ENCODE assay signal across 8 cellular contexts in the genomic region with DNA sequence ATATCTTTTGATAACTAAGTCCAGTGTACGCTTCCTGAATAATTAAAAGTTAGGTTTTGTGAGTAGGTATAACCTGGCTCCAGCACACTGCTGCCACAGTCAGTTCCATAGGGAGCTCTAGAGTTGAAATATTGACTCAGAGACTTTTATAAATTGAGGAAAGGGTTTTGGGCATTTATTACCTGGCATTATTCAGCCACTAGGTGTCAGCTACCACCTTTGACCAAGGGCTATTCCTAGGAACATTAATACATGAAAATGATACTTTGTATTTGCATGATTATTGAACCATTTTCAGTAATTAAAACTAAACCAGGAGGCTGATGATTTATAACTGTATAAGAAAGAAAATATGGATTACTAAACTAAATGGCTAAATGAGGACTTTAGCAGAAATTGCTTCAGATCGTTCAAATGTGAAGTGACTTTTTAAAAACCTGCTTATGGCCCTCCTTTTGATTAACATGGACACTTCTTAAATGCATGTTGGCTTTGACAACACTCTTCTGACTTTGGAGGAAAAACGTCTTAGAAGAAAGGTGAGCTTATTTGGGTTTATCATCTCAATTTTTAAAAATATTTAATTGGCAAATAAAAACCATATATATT.
DNase-seq lines count a peak whose midpoint lies in the region; ATAC-seq, FAIRE-seq and TF ChIP-seq lines count a peak whose summit lies in the region.

No MANE protein-coding gene starts in this region.

- H3K9me3 ChIP-seq in PC-9 (ENCODE audit: insufficient read depth, low read depth), result no peaks in the 10 kb centered on the region
- H3K9me3 ChIP-seq in keratinocyte (ENCODE audit: control insufficient read depth, low read depth, low read length), result no peaks in the 10 kb centered on the region

- dilution Hi-C loops in keratinocyte (cut with MboI; ENCODE audit: extremely low pct_ligation_motif_present, low sequenced_read_pairs), result no loop called here

- H3K27me3 Mint-ChIP-seq in stimulated activated naive B cell treated with anti-CD40 and anti-IgM and Interleukin-4, amounts not matched to agents 10 μg/mL and 1 μg/mL and 100 μg/mL, for 72 hours, result no peaks in the 10 kb centered on the region

- no TSS peak for BruUV-seq in PC-9 (replicated peaks; lab: Mats Ljungman, UMichigan)

- H3K27ac ChIP-seq in PC-9 (no peak overlapping the region), keratinocyte (ENCODE audit: control insufficient read depth, insufficient read depth, low read length) (no peak overlapping the region)

- H3K9me2 ChIP-seq in PC-9 (ENCODE audit: insufficient read depth), result no peaks in the 10 kb centered on the region

- H2AFZ ChIP-seq in PC-9, result no peak overlapping the region
- H2AFZ ChIP-seq in keratinocyte (ENCODE audit: control insufficient read depth, low read length), result no peak overlapping the region

- H3K36me3 ChIP-seq in PC-9 (ENCODE audit: low read depth) (no peaks in the 10 kb centered on the region), keratinocyte (ENCODE audit: control insufficient read depth in 2 of 2, extremely low read depth in 1 of 2, insufficient read depth in 2 of 2, low read length in 2 of 2) (no peaks in the 10 kb centered on the region)

- POLR2A ChIA-PET in PC-9 (lab: Charles Lee; ENCODE audit: unreplicated experiment), result no interaction called here

- H3K79me2 ChIP-seq in PC-9 (ENCODE audit: low read depth), result no peaks in the 10 kb centered on the region
- no peaks in the 10 kb centered on the region for H3K79me2 ChIP-seq in keratinocyte (ENCODE audit: control insufficient read depth, insufficient read depth, low read length)

- DNase-seq in EL (peak; percentile 11), HFF-Myc (ENCODE audit: extremely low read depth, low read depth) (no peak), PC-9 (no peak), keratinocyte (ENCODE audit: low read depth, low spot score) (no peak), GDM1 (lab: John Stamatoyannopoulos, UW) (no peak)
- no peak for DNase-seq in stimulated activated naive B cell treated with anti-CD40 and anti-IgM and Interleukin-4, amounts not matched to agents 10 μg/mL and 1 μg/mL and 100 μg/mL, for 72 hours

- no peak overlapping the region for H3K4me3 Mint-ChIP-seq in stimulated activated naive B cell treated with anti-CD40 and anti-IgM and Interleukin-4, amounts not matched to agents 10 μg/mL and 1 μg/mL and 100 μg/mL, for 72 hours

- no peaks in the 10 kb centered on the region for H3F3A ChIP-seq in PC-9 (ENCODE audit: insufficient read depth, low read depth)

- H3K4me2 ChIP-seq in PC-9, result no peak overlapping the region
- no peak overlapping the region for H3K4me2 ChIP-seq in keratinocyte (ENCODE audit: control insufficient read depth, extremely low read depth, insufficient read depth, low read depth, low read length)

- peak; percentile 23 for FAIRE-seq in keratinocyte (lab: Jason Lieb, UNC)

- ATAC-seq in GM18909 (IDR thresholded peaks at IDR 0.05; ENCODE audit: poor library complexity, unreplicated experiment) (no peak), GM21825 (IDR thresholded peaks at IDR 0.05; ENCODE audit: unreplicated experiment) (no peak)
- ATAC-seq in stimulated activated naive B cell treated with anti-CD40 and anti-IgM and Interleukin-4, amounts not matched to agents 10 μg/mL and 1 μg/mL and 100 μg/mL, for 72 hours (replicated peaks), result no peak

- H4K20me1 ChIP-seq in PC-9 (ENCODE audit: insufficient read depth) (no peaks in the 10 kb centered on the region), keratinocyte (ENCODE audit: control insufficient read depth, extremely low read depth, insufficient read depth, low read length) (no peaks in the 10 kb centered on the region)

- intact Hi-C loops in PC-9 (cut with micrococcal nuclease; ENCODE audit: unreplicated experiment), result loop anchor here (1.0 to 5.0 kb wide), 2 partner anchors 209 to 505 kb away; no protein-coding TSS in a partner anchor

- CTCF ChIA-PET in PC-9 (lab: Charles Lee), result no interaction called here

- no peak overlapping the region for H3K27ac Mint-ChIP-seq in stimulated activated naive B cell treated with anti-CD40 and anti-IgM and Interleukin-4, amounts not matched to agents 10 μg/mL and 1 μg/mL and 100 μg/mL, for 72 hours

- peak; percentile 18 for TF ChIP-seq CTCF in HFF-Myc (IDR thresholded peaks at IDR 0.05; ENCODE audit: low read depth, low read length, missing control alignments)
- TF ChIP-seq CTCF in PC-9 (conservative IDR thresholded peaks at IDR 0.05), result peak; percentile 63
- peak in 2 of 3 experiments; percentile 46 to 58 for TF ChIP-seq CTCF in keratinocyte (optimal IDR thresholded peaks at IDR 0.05 in 1 of 3, IDR thresholded peaks at IDR 0.05 in 1 of 3, conservative IDR thresholded peaks at IDR 0.05 in 1 of 3; ENCODE audit: extremely low read depth in 1 of 3, insufficient read depth in 2 of 3, low read length in 3 of 3)

- H3K4me1 ChIP-seq in PC-9 (replicated peaks; ENCODE audit: insufficient read depth) (no peaks in the 10 kb centered on the region), keratinocyte (ENCODE audit: control insufficient read depth, extremely low read depth, insufficient read depth, low read length) (no peaks in the 10 kb centered on the region)

- no peak overlapping the region for H3K9ac ChIP-seq in keratinocyte (ENCODE audit: control insufficient read depth, extremely low read depth, insufficient read depth, low read length)

- no peaks in the 10 kb centered on the region for H3K36me3 Mint-ChIP-seq in stimulated activated naive B cell treated with anti-CD40 and anti-IgM and Interleukin-4, amounts not matched to agents 10 μg/mL and 1 μg/mL and 100 μg/mL, for 72 hours

- H3K9me3 Mint-ChIP-seq in stimulated activated naive B cell treated with anti-CD40 and anti-IgM and Interleukin-4, amounts not matched to agents 10 μg/mL and 1 μg/mL and 100 μg/mL, for 72 hours, result no peaks in the 10 kb centered on the region

- H3K27me3 ChIP-seq in PC-9 (ENCODE audit: insufficient read depth, low read depth), result no peaks in the 10 kb centered on the region
- no peaks in the 10 kb centered on the region for H3K27me3 ChIP-seq in keratinocyte (ENCODE audit: control insufficient read depth, extremely low read depth, insufficient read depth, low read length)

- H3K9me1 ChIP-seq in keratinocyte (ENCODE audit: control insufficient read depth, extremely low read depth, insufficient read depth, low read length), result no peaks in the 10 kb centered on the region

- H3K4me3 ChIP-seq in HFF-Myc (replicated peaks; ENCODE audit: low read depth, low read length), result no peak overlapping the region
- no peak overlapping the region for H3K4me3 ChIP-seq in PC-9
- H3K4me3 ChIP-seq in keratinocyte (ENCODE audit: control insufficient read depth in 2 of 3, extremely low read depth in 1 of 3, insufficient read depth in 2 of 3, low read depth in 1 of 3, low read length in 3 of 3), result no peak overlapping the region

- H3K4me1 Mint-ChIP-seq in stimulated activated naive B cell treated with anti-CD40 and anti-IgM and Interleukin-4, amounts not matched to agents 10 μg/mL and 1 μg/mL and 100 μg/mL, for 72 hours, result no peaks in the 10 kb centered on the region
